In the genomic region with DNA sequence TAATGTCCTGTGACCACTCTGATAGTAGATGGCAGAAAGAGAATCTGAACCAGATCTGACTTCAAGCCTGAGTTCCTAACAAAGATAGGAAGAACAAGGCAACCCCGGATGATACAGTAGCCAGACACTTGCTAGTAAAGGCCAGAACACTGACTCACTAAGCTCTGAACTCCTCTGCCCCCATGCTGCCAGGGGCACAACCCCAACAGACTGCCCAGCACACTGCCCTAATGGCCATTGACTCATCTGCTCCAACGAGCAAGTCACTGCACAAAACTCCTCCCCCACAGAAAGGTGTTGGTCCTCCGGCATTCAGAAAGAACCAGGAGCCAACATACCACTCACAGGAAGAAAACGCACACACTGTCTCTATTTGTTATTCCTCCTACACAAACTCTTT, we compare ENCODE assay signal across 13 cellular contexts.
DNase-seq lines count a peak whose midpoint lies in the region; ATAC-seq and TF ChIP-seq lines count a peak whose summit lies in the region.
"Had no signal": no experiment of that assay in that cellular context is flagged by ENCODE, and none has a peak within 500 bp of the region (broad histone marks: within the 10 kb centered on the region; RNA-seq: fewer than 3 reads in every experiment).

No MANE protein-coding gene starts in this region.

- H3K36me3 ChIP-seq in gastrocnemius medialis = no peaks in the 10 kb centered on the region
- H3K36me3 ChIP-seq: SJCRH30 had no signal

- peaks cover 32 to 37% of the 10 kb centered on the region in 2 donors for H3K4me1 ChIP-seq in gastrocnemius medialis

- H3K27ac ChIP-seq in RWPE1 (no peak overlapping the region), gastrocnemius medialis (peak overlapping the region; percentile 70 to 78 (median 75))
- H3K27ac ChIP-seq: SJCRH30 had no signal

- intact Hi-C loops in gastrocnemius medialis (cut with DNase I; ENCODE audit: low total_unique reads) = no loop called here

- no peak overlapping the region for H3K4me3 Mint-ChIP-seq in activated T-cell treated with anti-CD3 and anti-CD28 coated beads, Interleukin-2, amount 50 U/mL, for 24 hours
- H3K4me3 Mint-ChIP-seq: activated CD4-positive, alpha-beta T cell treated with anti-CD3 and anti-CD28 coated beads, Interleukin-2, amount 10 ng/mL, durations not matched to agents 24 days and 14 days had no signal

- peaks cover 2% of the 10 kb centered on the region for H3K9me3 Mint-ChIP-seq in activated T-cell treated with anti-CD3 and anti-CD28 coated beads, Interleukin-2, amount 50 U/mL, for 24 hours

- no peaks in the 10 kb centered on the region for H3K27me3 ChIP-seq in gastrocnemius medialis
- H3K27me3 ChIP-seq: SJCRH30 had no signal

- H3K27ac Mint-ChIP-seq in activated T-cell treated with anti-CD3 and anti-CD28 coated beads, Interleukin-2, amount 50 U/mL, for 24 hours = no peak overlapping the region
- H3K27ac Mint-ChIP-seq: activated CD4-positive, alpha-beta T cell treated with anti-CD3 and anti-CD28 coated beads, Interleukin-2, amount 10 ng/mL, durations not matched to agents 24 days and 14 days had no signal

- TF ChIP-seq CTCF in RWPE1 (conservative IDR thresholded peaks at IDR 0.05; ENCODE audit: low read depth) = no peak
- TF ChIP-seq CTCF in fibroblast of pulmonary artery (IDR thresholded peaks at IDR 0.05; ENCODE audit: low read length, missing control alignments) = no peak
- TF ChIP-seq CTCF in gastrocnemius medialis (IDR thresholded peaks at IDR 0.05 in 4 of 5, conservative IDR thresholded peaks at IDR 0.05 in 1 of 5) = no peak

- H3K4me1 Mint-ChIP-seq in activated T-cell treated with anti-CD3 and anti-CD28 coated beads, Interleukin-2, amount 50 U/mL, for 24 hours (ENCODE audit: low read depth) = no peaks in the 10 kb centered on the region
- H3K4me1 Mint-ChIP-seq: activated CD4-positive, alpha-beta T cell treated with anti-CD3 and anti-CD28 coated beads, Interleukin-2, amount 10 ng/mL, durations not matched to agents 24 days and 14 days had no signal

- peaks cover 34% of the 10 kb centered on the region for H3K27me3 Mint-ChIP-seq in activated T-cell treated with anti-CD3 and anti-CD28 coated beads, Interleukin-2, amount 50 U/mL, for 24 hours

- POLR2A ChIA-PET in RWPE1 (lab: Yijun Ruan, JAX; ENCODE audit: low non-redundant PET) = no interaction called here

- no peaks in the 10 kb centered on the region for H3K9me3 ChIP-seq in gastrocnemius medialis
- H3K9me3 ChIP-seq: SJCRH30 had no signal

- CTCF ChIA-PET in RWPE1 (lab: Yijun Ruan, JAX) = no interaction called here

- peak; percentile 81 to 91 for ATAC-seq in gastrocnemius medialis
- no peak for ATAC-seq in GM19324 (IDR thresholded peaks at IDR 0.05; ENCODE audit: low FRiP score, unreplicated experiment)
- ATAC-seq in GM21737 (IDR thresholded peaks at IDR 0.05; ENCODE audit: unreplicated experiment) = no peak
- ATAC-seq in HG03565 (IDR thresholded peaks at IDR 0.05; ENCODE audit: unreplicated experiment) = no peak

- in situ Hi-C loops in gastrocnemius medialis (cut with MboI; ENCODE audit: low sequenced_read_pairs in 4 of 4) = no loop called here

- DNase-seq in GM04503 (ENCODE audit: low read depth) (peak; percentile 73), RWPE1 (ENCODE audit: low spot score) (peak; percentile 37), fibroblast of pulmonary artery (ENCODE audit: low read depth) (peak; percentile 59), gastrocnemius medialis (peak; percentile 62 to 80)
- DNase-seq in activated T-cell treated with anti-CD3 and anti-CD28 coated beads, Interleukin-2, amount 50 U/mL, for 24 hours = no peak
- DNase-seq: activated CD4-positive, alpha-beta T cell treated with anti-CD3 and anti-CD28 coated beads, Interleukin-2, amount 10 ng/mL, durations not matched to agents 24 days and 14 days; activated naive CD4-positive, alpha-beta T cell; COR-L47; NCI-H2227 treated with DMSO at 0.1 percent for 48 hours; SJCRH30 had no signal

- H3K4me3 ChIP-seq in fibroblast of pulmonary artery (replicated peaks; ENCODE audit: low read depth, low read length) = no peak overlapping the region
- no peak overlapping the region for H3K4me3 ChIP-seq in gastrocnemius medialis
- H3K4me3 ChIP-seq: SJCRH30 had no signal

- TF ChIP-seq POLR2A in gastrocnemius medialis (IDR thresholded peaks at IDR 0.05) = peak in 1 of 2 donors; percentile 28

- H3K36me3 Mint-ChIP-seq in activated T-cell treated with anti-CD3 and anti-CD28 coated beads, Interleukin-2, amount 50 U/mL, for 24 hours (ENCODE audit: low read depth) = no peaks in the 10 kb centered on the region

Comparison
In these comparisons a context has a peak if more than half of its experiments do, and no peak if none do; other contexts are left out.
1. ATAC-seq: peak in gastrocnemius medialis (2 of 2); none in GM19324 (single experiment), GM21737 (single experiment) and HG03565 (single experiment).